Comparison of ENCODE assay signal across 19 cellular contexts in the genomic region with DNA sequence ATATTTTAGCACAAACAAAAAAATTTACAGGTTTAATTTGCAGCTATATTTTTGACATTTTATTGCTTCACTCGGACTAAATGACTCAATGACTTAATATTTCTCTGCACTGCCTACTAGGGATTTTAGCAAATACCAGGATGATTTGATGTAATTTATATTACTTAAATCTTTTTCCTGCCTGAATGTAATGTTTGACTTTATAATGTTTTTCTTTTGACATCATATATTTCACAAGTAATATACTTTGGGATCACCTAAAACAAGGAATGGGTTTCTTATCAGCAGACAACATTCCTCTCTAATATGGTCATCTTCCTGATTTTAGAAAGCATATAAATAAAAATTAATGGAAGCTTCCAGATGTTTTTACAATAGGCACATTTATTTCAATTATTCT.
A peak's percentile ranks its signal among the peaks of the same experiment; 100 is the strongest.
DNase-seq lines count a peak whose midpoint lies in the region; ATAC-seq, FAIRE-seq and TF ChIP-seq lines count a peak whose summit lies in the region.
"Had no signal": no experiment of that assay in that cellular context is flagged by ENCODE, and none has a peak within 500 bp of the region (broad histone marks: within the 10 kb centered on the region; RNA-seq: fewer than 3 reads in every experiment).

No MANE protein-coding gene starts in this region.

- no peak overlapping the region for H3K4me3 ChIP-seq in fibroblast of lung (replicated peaks in 1 of 4; ENCODE audit: control extremely low read depth in 1 of 4, insufficient read depth in 1 of 4, low read depth in 3 of 4, low read length in 4 of 4)
- no peak overlapping the region for H3K4me3 ChIP-seq in skeletal muscle satellite cell (ENCODE audit: low read length)
- H3K4me3 ChIP-seq in A673 (ENCODE audit: low read depth, low read length, poor library complexity, severe bottlenecking), result no peak overlapping the region
- H3K4me3 ChIP-seq: GM23338, pancreas, SJSA1, thoracic aorta had no signal

- H3K4me1 ChIP-seq in fibroblast of lung (ENCODE audit: control insufficient read depth, extremely low read depth, insufficient read depth, low read length) (no peaks in the 10 kb centered on the region), skeletal muscle satellite cell (ENCODE audit: control insufficient read depth, insufficient read depth, low read length) (peaks cover 14% of the 10 kb centered on the region), A673 (ENCODE audit: insufficient read depth, low read length, poor library complexity, severe bottlenecking) (no peaks in the 10 kb centered on the region)
- H3K4me1 ChIP-seq: pancreas, SJSA1 had no signal

- BruUV-seq in A673 (replicated peaks; lab: Mats Ljungman, UMichigan), result no TSS peak

- H3K79me2 ChIP-seq in fibroblast of lung (ENCODE audit: control insufficient read depth, insufficient read depth, low read length), result no peaks in the 10 kb centered on the region

- H3K9ac ChIP-seq in fibroblast of lung (ENCODE audit: insufficient read depth, low read length), result no peak overlapping the region
- no peak overlapping the region for H3K9ac ChIP-seq in skeletal muscle satellite cell (ENCODE audit: low read depth, low read length)

- POLR2A ChIA-PET in A673 (lab: Charles Lee; ENCODE audit: low non-redundant PET), result no interaction called here

- no peak overlapping the region for H2AFZ ChIP-seq in fibroblast of lung (ENCODE audit: low read length)
- H2AFZ ChIP-seq: GM23338 had no signal

- no peaks in the 10 kb centered on the region for H3K36me3 ChIP-seq in fibroblast of lung (ENCODE audit: control insufficient read depth, insufficient read depth, low read length)
- H3K36me3 ChIP-seq in skeletal muscle satellite cell (ENCODE audit: insufficient read depth, low read length), result no peaks in the 10 kb centered on the region
- H3K36me3 ChIP-seq in A673 (ENCODE audit: insufficient read depth, low read length, poor library complexity, severe bottlenecking), result no peaks in the 10 kb centered on the region
- H3K36me3 ChIP-seq: pancreas, SJSA1, thoracic aorta had no signal

- TF ChIP-seq POLR2A in GM18505 (IDR thresholded peaks at IDR 0.05; ENCODE audit: borderline replicate concordance, extremely low read depth, insufficient read depth, insufficient read length), result no peak

- DNase-seq in ELR (ENCODE audit: low read depth) (peak; percentile 25), RCC 7860 (ENCODE audit: low spot score) (peak; percentile 43), fibroblast of lung (ENCODE audit: low read depth in 2 of 2) (peak; percentile 34 to 83), A673 (ENCODE audit: low spot score) (no peak), NCI-H2196 treated with DMSO at 0.1 percent for 48 hours (lab: John Stamatoyannopoulos, UW; ENCODE audit: unreplicated experiment) (no peak)
- DNase-seq: activated CD4-positive, CD25-positive, alpha-beta regulatory T cell treated with anti-CD3 and anti-CD28 coated beads, Interleukin-2, amount 50 U/mL, for 72 hours; activated CD8-positive, alpha-beta memory T cell treated with anti-CD3 and anti-CD28 coated beads, Interleukin-2, amount 10 ng/mL, durations not matched to agents 7 days and 5 days; activated gamma-delta T cell treated with Interleukin-2 at 50 U/mL for 16 hours; CD8-positive, alpha-beta T cell; DND-41; NCI-H146; NCI-H524; pancreas; T1000 had no signal

- no peak for TF ChIP-seq CTCF in fibroblast of lung (conservative IDR thresholded peaks at IDR 0.05 in 1 of 2, IDR thresholded peaks at IDR 0.05 in 1 of 2; ENCODE audit: low read depth in 1 of 2, low read length in 2 of 2)
- no peak for TF ChIP-seq CTCF in A673 (conservative IDR thresholded peaks at IDR 0.05; ENCODE audit: low read depth, low read length)

- H3K27me3 ChIP-seq in fibroblast of lung (ENCODE audit: control insufficient read depth, insufficient read depth, low read length) (no peaks in the 10 kb centered on the region), skeletal muscle satellite cell (ENCODE audit: control insufficient read depth, insufficient read depth, low read length) (no peaks in the 10 kb centered on the region), A673 (replicated peaks; ENCODE audit: insufficient read depth, low read depth, low read length, poor library complexity) (no peaks in the 10 kb centered on the region)
- H3K27me3 ChIP-seq: pancreas, SJSA1 had no signal

- peak; percentile 47 for FAIRE-seq in RCC 7860 (lab: Jason Lieb, UNC)

- no peaks in the 10 kb centered on the region for H4K20me1 ChIP-seq in fibroblast of lung (ENCODE audit: control insufficient read depth, extremely low read depth, insufficient read depth, low read length)

- intact Hi-C loops in A673 (cut with micrococcal nuclease; ENCODE audit: unreplicated experiment), result no loop called here

- H3K27ac ChIP-seq in fibroblast of lung (ENCODE audit: insufficient read depth, low read length), result no peak overlapping the region
- H3K27ac ChIP-seq in A673 (ENCODE audit: low read depth, low read length, poor library complexity, severe bottlenecking), result no peak overlapping the region
- H3K27ac ChIP-seq: pancreas, SJSA1 had no signal

- ATAC-seq in GM18505 (IDR thresholded peaks at IDR 0.05; ENCODE audit: unreplicated experiment), result no peak
- ATAC-seq: activated CD8-positive, alpha-beta memory T cell treated with anti-CD3 and anti-CD28 coated beads, Interleukin-2, amount 10 ng/mL, durations not matched to agents 7 days and 5 days; CD8-positive, alpha-beta T cell; GM23338; pancreas had no signal

- no peak overlapping the region for H3K4me2 ChIP-seq in fibroblast of lung (ENCODE audit: extremely low read depth, insufficient read depth, low read length)
- peak overlapping the region; percentile 37 for H3K4me2 ChIP-seq in skeletal muscle satellite cell (ENCODE audit: low read length)
- H3K4me2 ChIP-seq: GM23338 had no signal

- H3K9me3 ChIP-seq in fibroblast of lung (ENCODE audit: control insufficient read depth, insufficient read depth, low read depth, low read length) (no peaks in the 10 kb centered on the region), skeletal muscle satellite cell (replicated peaks; ENCODE audit: low read length) (no peaks in the 10 kb centered on the region), A673 (ENCODE audit: low read depth, low read length, poor library complexity, severe bottlenecking) (no peaks in the 10 kb centered on the region)
- H3K9me3 ChIP-seq: pancreas, SJSA1, thoracic aorta had no signal

- CTCF ChIA-PET in A673 (lab: Charles Lee), result no interaction called here

Comparison
In these comparisons a context has a peak if more than half of its experiments do, and no peak if none do; other contexts are left out.
1. DNase-seq: peak in ELR (single experiment), RCC 7860 (single experiment) and fibroblast of lung (2 of 2); none in A673 (single experiment) and NCI-H2196 treated with DMSO at 0.1 percent for 48 hours (single experiment).